ENCODE assay signal across 19 cellular contexts in the genomic region with DNA sequence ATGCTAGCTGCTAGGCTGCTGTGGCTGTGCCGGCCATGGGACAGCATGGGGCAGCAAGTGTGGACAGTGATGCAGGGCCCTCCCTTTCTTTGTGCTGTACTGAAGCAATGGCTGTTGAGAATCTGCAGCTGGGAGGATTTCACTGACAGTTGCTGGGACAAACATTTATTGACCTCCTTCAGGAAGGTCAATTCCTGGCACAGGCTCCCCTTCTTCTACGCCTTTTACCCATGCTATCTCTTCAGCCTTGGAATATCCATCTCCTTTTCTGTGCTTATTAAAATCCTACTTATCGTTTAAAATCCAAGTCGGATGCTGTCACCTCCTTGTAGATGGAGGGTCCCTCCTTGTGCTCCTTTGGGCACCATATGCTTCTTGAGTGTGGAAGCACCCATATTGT.
DNase-seq lines count a peak whose midpoint lies in the region; ATAC-seq, FAIRE-seq and TF ChIP-seq lines count a peak whose summit lies in the region.
"Had no signal": no experiment of that assay in that cellular context is flagged by ENCODE, and none has a peak within 500 bp of the region (broad histone marks: within the 10 kb centered on the region; RNA-seq: fewer than 3 reads in every experiment).

No MANE protein-coding gene starts in this region.

- ATAC-seq in HCT116 (no peak), left lung (no peak), HG03432 (IDR thresholded peaks at IDR 0.05; ENCODE audit: unreplicated experiment) (no peak), GM21423 (IDR thresholded peaks at IDR 0.05; ENCODE audit: unreplicated experiment) (no peak), GM18861 (IDR thresholded peaks at IDR 0.05; ENCODE audit: unreplicated experiment) (no peak)
- ATAC-seq: activated CD8-positive, alpha-beta T cell treated with anti-CD3 and anti-CD28 coated beads for 36 hours; left lobe of liver had no signal

- DNase-seq in HCT116 (ENCODE audit: low read depth, low spot score): no peak
- DNase-seq in SJSA1 (ENCODE audit: low read depth in 1 of 2, low spot score in 2 of 2): no peak
- DNase-seq in left lung: no peak
- no peak for DNase-seq in smooth muscle cell (lab: John Stamatoyannopoulos, UW; ENCODE audit: unreplicated experiment)
- no peak for DNase-seq in small intestine
- DNase-seq: activated CD8-positive, alpha-beta T cell treated with anti-CD3 and anti-CD28 coated beads for 36 hours; activated naive CD8-positive, alpha-beta T cell treated with anti-CD3 and anti-CD28 coated beads, Interleukin-2, amount 10 ng/mL, durations not matched to agents 7 days and 5 days; activated T-cell treated with anti-CD3 and anti-CD28 coated beads, Interleukin-2, amount 50 U/mL, for 48 hours; caudate nucleus; DMS153; effector memory CD4-positive, alpha-beta T cell; NCI-H2029; NCI-H510A treated with DMSO at 0.1 percent for 48 hours; stimulated activated CD4-positive, alpha-beta T cell treated with anti-CD3 and anti-CD28 coated beads, Interleukin-2, amount 100 ng/mL, for 24 hours had no signal

- H3K36me3 ChIP-seq in HCT116 (ENCODE audit: control insufficient read depth in 1 of 2, insufficient read depth in 2 of 2, low read length in 2 of 2): no peaks in the 10 kb centered on the region
- H3K36me3 ChIP-seq in SJSA1: no peaks in the 10 kb centered on the region
- H3K36me3 ChIP-seq in left lung: no peaks in the 10 kb centered on the region
- H3K36me3 ChIP-seq in smooth muscle cell (ENCODE audit: low read depth): no peaks in the 10 kb centered on the region
- H3K36me3 ChIP-seq in small intestine (ENCODE audit: control insufficient read depth in 2 of 2, insufficient read depth in 2 of 2, low read length in 2 of 2): no peaks in the 10 kb centered on the region
- H3K36me3 ChIP-seq: BLaER1 had no signal

- H3K9ac ChIP-seq in HCT116 (ENCODE audit: low read length): peak overlapping the region; percentile 58
- H3K9ac ChIP-seq in smooth muscle cell (ENCODE audit: low read depth): peak overlapping the region; percentile 19
- H3K9ac ChIP-seq: BLaER1 had no signal

- TF ChIP-seq CTCF in HCT116 (IDR thresholded peaks at IDR 0.05 in 2 of 3, conservative IDR thresholded peaks at IDR 0.05 in 1 of 3; ENCODE audit: borderline replicate concordance in 1 of 3, insufficient read depth in 1 of 3, low read depth in 2 of 3, low read length in 2 of 3) (no peak), left lung (IDR thresholded peaks at IDR 0.05) (no peak), smooth muscle cell (IDR thresholded peaks at IDR 0.05; ENCODE audit: borderline replicate concordance, insufficient read depth, poor library complexity, severe bottlenecking) (no peak)

- TF ChIP-seq POLR2A in HCT116 (IDR thresholded peaks at IDR 0.05; ENCODE audit: borderline replicate concordance, extremely low read depth, insufficient read depth, insufficient read length): no peak

- H3K27ac ChIP-seq in HCT116 (ENCODE audit: low read depth, low read length): no peak overlapping the region
- peak overlapping the region; percentile 92 for H3K27ac ChIP-seq in SJSA1
- H3K27ac ChIP-seq in left lung: peak overlapping the region; percentile 49 to 51
- peak overlapping the region; percentile 83 for H3K27ac ChIP-seq in smooth muscle cell (ENCODE audit: low read depth)
- peak overlapping the region in 1 of 2 donors; percentile 63 for H3K27ac ChIP-seq in small intestine (ENCODE audit: low read depth in 1 of 2, low read length in 1 of 2)
- H3K27ac ChIP-seq: BLaER1 had no signal

- FAIRE-seq in small intestine (lab: Jason Lieb, UNC): no peak

- H4K20me1 ChIP-seq in HCT116 (ENCODE audit: insufficient read depth) (no peaks in the 10 kb centered on the region), smooth muscle cell (ENCODE audit: low read depth) (no peaks in the 10 kb centered on the region)
- H4K20me1 ChIP-seq: BLaER1 had no signal

- intact Hi-C loops in HCT116 (cut with micrococcal nuclease) (loop anchor here (2.0 kb wide), 1 partner anchor 45 kb away; no protein-coding TSS in a partner anchor), left lung (cut with DNase I) (no loop called here)

- H3K27me3 ChIP-seq in HCT116 (ENCODE audit: insufficient read depth, low read length): no peaks in the 10 kb centered on the region
- no peaks in the 10 kb centered on the region for H3K27me3 ChIP-seq in SJSA1 (replicated peaks)
- H3K27me3 ChIP-seq in left lung: peaks cover 0 to 9% of the 10 kb centered on the region in 2 donors
- no peaks in the 10 kb centered on the region for H3K27me3 ChIP-seq in smooth muscle cell (ENCODE audit: low read depth)
- H3K27me3 ChIP-seq in small intestine (ENCODE audit: control insufficient read depth in 2 of 2, insufficient read depth in 2 of 2, low read length in 2 of 2): no peaks in the 10 kb centered on the region
- H3K27me3 ChIP-seq: BLaER1 had no signal

- CTCF ChIA-PET in HCT116 (lab: Charles Lee): interaction anchor here (2.1 kb wide), 1 partner anchor 52 kb away, joined by 10 read pairs; no protein-coding TSS in a partner anchor

- H3K9me3 ChIP-seq in HCT116 (ENCODE audit: control insufficient read depth in 1 of 2, insufficient read depth in 1 of 2, low read depth in 1 of 2, low read length in 2 of 2): no peaks in the 10 kb centered on the region
- H3K9me3 ChIP-seq in SJSA1 (replicated peaks): no peaks in the 10 kb centered on the region
- H3K9me3 ChIP-seq in left lung: no peaks in the 10 kb centered on the region
- H3K9me3 ChIP-seq in smooth muscle cell (replicated peaks; ENCODE audit: low read depth): no peaks in the 10 kb centered on the region
- no peaks in the 10 kb centered on the region for H3K9me3 ChIP-seq in small intestine (ENCODE audit: control insufficient read depth, low read depth)
- H3K9me3 ChIP-seq: BLaER1 had no signal

- TF ChIP-seq RAD21 in HCT116 (IDR thresholded peaks at IDR 0.05; ENCODE audit: low read depth): no peak

- H3K4me1 ChIP-seq in HCT116 (ENCODE audit: control insufficient read depth in 1 of 2, insufficient read depth in 2 of 2, low read length in 2 of 2) (peaks cover 22 to 64% of the 10 kb centered on the region in 2 experiments), SJSA1 (replicated peaks) (peaks cover 48% of the 10 kb centered on the region), left lung (peaks cover 5 to 16% of the 10 kb centered on the region in 2 donors), smooth muscle cell (ENCODE audit: low read depth) (no peaks in the 10 kb centered on the region), small intestine (ENCODE audit: control insufficient read depth in 2 of 2, insufficient read depth in 1 of 2, low read depth in 1 of 2, low read length in 1 of 2) (peaks cover 0 to 3% of the 10 kb centered on the region in 2 donors)

- RAD21 ChIA-PET in HCT116 (lab: Charles Lee; ENCODE audit: low non-redundant PET in 1 of 2, low total read pairs in 2 of 2, uncharacterized antibody in 2 of 2, unreplicated experiment in 2 of 2): interaction anchor here in 1 of 2 experiments (1.5 kb wide), 1 partner anchor 47 kb away, joined by 3 read pairs; no protein-coding TSS in a partner anchor

- no peaks in the 10 kb centered on the region for H3K9me2 ChIP-seq in HCT116 (ENCODE audit: insufficient read depth)

- 82% methylated on average over 4 of the region's 4 CpGs for WGBS in smooth muscle cell (ENCODE audit: low lambda C conversion rate)
- 74 to 83% (median 83%) methylated on average over 4 of the region's 4 CpGs for WGBS in small intestine, 3 donors

- H3K4me3 ChIP-seq in HCT116 (replicated peaks in 1 of 2; ENCODE audit: low read depth in 1 of 2, low read length in 2 of 2) (peak overlapping the region in 1 of 2 experiments; percentile 27; a peak in 1 of 4 replicates), SJSA1 (no peak overlapping the region), left lung (no peak overlapping the region), smooth muscle cell (no peak overlapping the region), small intestine (ENCODE audit: low read depth in 1 of 2, low read length in 2 of 2) (no peak overlapping the region)
- H3K4me3 ChIP-seq: BLaER1 had no signal

- POLR2A ChIA-PET in HCT116 (lab: Charles Lee): interaction anchor here (1.3 kb wide), 1 partner anchor 45 kb away, joined by 3 read pairs; no protein-coding TSS in a partner anchor

- peaks cover 17% of the 10 kb centered on the region for H3F3A ChIP-seq in smooth muscle cell (ENCODE audit: low read depth)

- H3K4me2 ChIP-seq in HCT116 (ENCODE audit: low read length): peak overlapping the region; percentile 68
- peak overlapping the region; percentile 21 for H3K4me2 ChIP-seq in smooth muscle cell
- H3K4me2 ChIP-seq: BLaER1 had no signal

- H3K79me2 ChIP-seq in HCT116 (ENCODE audit: insufficient read depth, low read length) (no peaks in the 10 kb centered on the region), smooth muscle cell (ENCODE audit: low read depth) (no peaks in the 10 kb centered on the region)

- BruUV-seq in HCT116 (replicated peaks; lab: Mats Ljungman, UMichigan): no TSS peak

- no peak overlapping the region for H2AFZ ChIP-seq in HCT116 (ENCODE audit: low read depth, low read length, poor library complexity, severe bottlenecking)
- H2AFZ ChIP-seq in smooth muscle cell (ENCODE audit: low read depth): no peak overlapping the region

TF ChIP-seq in HCT116, 20 proteins besides CTCF, POLR2A, EP300 and RAD21 (continues in another document):
- TF ChIP-seq, protein P1, sequence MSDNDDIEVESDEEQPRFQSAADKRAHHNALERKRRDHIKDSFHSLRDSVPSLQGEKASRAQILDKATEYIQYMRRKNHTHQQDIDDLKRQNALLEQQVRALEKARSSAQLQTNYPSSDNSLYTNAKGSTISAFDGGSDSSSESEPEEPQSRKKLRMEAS (IDR thresholded peaks at IDR 0.05): no peak
- TF ChIP-seq FOSL1 (IDR thresholded peaks at IDR 0.05; ENCODE audit: low read depth) (no peak), ZNF274 (IDR thresholded peaks at IDR 0.05; ENCODE audit: low read depth, low read length) (no peak), CEBPB (IDR thresholded peaks at IDR 0.05; ENCODE audit: low read depth) (no peak), EZH2 (IDR thresholded peaks at IDR 0.05) (no peak), EZH2phosphoT487 (IDR thresholded peaks at IDR 0.05; ENCODE audit: borderline replicate concordance) (no peak), SRF (IDR thresholded peaks at IDR 0.05; ENCODE audit: low read depth) (no peak)
- TF ChIP-seq, protein P2, sequence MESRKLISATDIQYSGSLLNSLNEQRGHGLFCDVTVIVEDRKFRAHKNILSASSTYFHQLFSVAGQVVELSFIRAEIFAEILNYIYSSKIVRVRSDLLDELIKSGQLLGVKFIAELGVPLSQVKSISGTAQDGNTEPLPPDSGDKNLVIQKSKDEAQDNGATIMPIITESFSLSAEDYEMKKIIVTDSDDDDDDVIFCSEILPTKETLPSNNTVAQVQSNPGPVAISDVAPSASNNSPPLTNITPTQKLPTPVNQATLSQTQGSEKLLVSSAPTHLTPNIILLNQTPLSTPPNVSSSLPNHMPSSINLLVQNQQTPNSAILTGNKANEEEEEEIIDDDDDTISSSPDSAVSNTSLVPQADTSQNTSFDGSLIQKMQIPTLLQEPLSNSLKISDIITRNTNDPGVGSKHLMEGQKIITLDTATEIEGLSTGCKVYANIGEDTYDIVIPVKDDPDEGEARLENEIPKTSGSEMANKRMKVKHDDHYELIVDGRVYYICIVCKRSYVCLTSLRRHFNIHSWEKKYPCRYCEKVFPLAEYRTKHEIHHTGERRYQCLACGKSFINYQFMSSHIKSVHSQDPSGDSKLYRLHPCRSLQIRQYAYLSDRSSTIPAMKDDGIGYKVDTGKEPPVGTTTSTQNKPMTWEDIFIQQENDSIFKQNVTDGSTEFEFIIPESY (IDR thresholded peaks at IDR 0.05; ENCODE audit: extremely low read depth, insufficient replicate concordance, low read length): no peak
